Comparison of ENCODE assay signal across 19 cellular contexts in the genomic region with DNA sequence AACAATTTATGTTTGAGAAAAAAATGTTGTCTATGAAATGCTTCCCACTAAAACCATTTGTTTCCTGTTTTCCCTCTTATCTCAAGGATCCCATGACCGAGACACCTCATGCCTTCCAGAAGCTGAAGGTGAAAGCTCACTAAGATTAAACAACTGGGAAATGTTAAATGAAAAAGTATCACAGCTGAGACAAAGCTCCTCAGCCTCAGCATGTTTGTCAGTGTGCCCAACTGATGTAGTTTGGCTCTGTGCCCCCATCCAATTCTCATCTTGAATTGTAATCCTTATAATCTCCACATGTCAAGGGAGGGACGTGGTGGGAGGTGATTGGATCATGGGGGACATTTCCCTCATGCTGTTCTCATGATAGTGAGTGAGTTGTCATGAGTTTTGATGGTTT.
DNase-seq lines count a peak whose midpoint lies in the region; ATAC-seq, FAIRE-seq and TF ChIP-seq lines count a peak whose summit lies in the region.
"Had no signal": no experiment of that assay in that cellular context is flagged by ENCODE, and none has a peak within 500 bp of the region (broad histone marks: within the 10 kb centered on the region; RNA-seq: fewer than 3 reads in every experiment).

No MANE protein-coding gene starts in this region.

- FAIRE-seq in astrocyte (lab: Jason Lieb, UNC): no peak

- H3K79me2 ChIP-seq in astrocyte (ENCODE audit: insufficient read depth, low read length): no peaks in the 10 kb centered on the region

- no peak overlapping the region for H3K4me3 Mint-ChIP-seq in astrocyte (ENCODE audit: unreplicated experiment)
- no peak overlapping the region for H3K4me3 Mint-ChIP-seq in stimulated activated naive B cell treated with anti-CD40 and anti-IgM and Interleukin-4, amounts not matched to agents 10 μg/mL and 1 μg/mL and 100 μg/mL, for 72 hours

- peak overlapping the region; percentile 45 for H2AFZ ChIP-seq in astrocyte (ENCODE audit: low read depth, low read length)
- H2AFZ ChIP-seq: GM23248 had no signal

- H3K9ac ChIP-seq in astrocyte (ENCODE audit: low read length): no peak overlapping the region
- H3K9ac ChIP-seq: GM23248 had no signal

- no peak overlapping the region for H3K4me2 ChIP-seq in astrocyte (ENCODE audit: low read length)

- no peak overlapping the region for H3K27ac ChIP-seq in astrocyte (ENCODE audit: low read depth, low read length)
- H3K27ac ChIP-seq: GM23248 had no signal

- no peak overlapping the region for H3K27ac Mint-ChIP-seq in astrocyte (ENCODE audit: unreplicated experiment)
- no peak overlapping the region for H3K27ac Mint-ChIP-seq in stimulated activated naive B cell treated with anti-CD40 and anti-IgM and Interleukin-4, amounts not matched to agents 10 μg/mL and 1 μg/mL and 100 μg/mL, for 72 hours

- no peaks in the 10 kb centered on the region for H3K36me3 Mint-ChIP-seq in astrocyte (ENCODE audit: low read depth, unreplicated experiment)
- no peaks in the 10 kb centered on the region for H3K36me3 Mint-ChIP-seq in stimulated activated naive B cell treated with anti-CD40 and anti-IgM and Interleukin-4, amounts not matched to agents 10 μg/mL and 1 μg/mL and 100 μg/mL, for 72 hours

- H3K4me3 ChIP-seq in astrocyte (ENCODE audit: insufficient read depth, low read depth, low read length) (no peak overlapping the region), fibroblast of pulmonary artery (replicated peaks; ENCODE audit: low read depth, low read length) (no peak overlapping the region), retinal pigment epithelial cell (ENCODE audit: low read length) (no peak overlapping the region)
- H3K4me3 ChIP-seq: GM23248, HAP-1, MG63 had no signal

- ATAC-seq in HG02610 (IDR thresholded peaks at IDR 0.05; ENCODE audit: unreplicated experiment): no peak
- no peak for ATAC-seq in stimulated activated naive B cell treated with anti-CD40 and anti-IgM and Interleukin-4, amounts not matched to agents 10 μg/mL and 1 μg/mL and 100 μg/mL, for 72 hours (replicated peaks)
- ATAC-seq: Panc1 had no signal

- peaks cover 7% of the 10 kb centered on the region for H3K27me3 Mint-ChIP-seq in astrocyte (ENCODE audit: low read depth, unreplicated experiment)
- H3K27me3 Mint-ChIP-seq in stimulated activated naive B cell treated with anti-CD40 and anti-IgM and Interleukin-4, amounts not matched to agents 10 μg/mL and 1 μg/mL and 100 μg/mL, for 72 hours: peaks cover 26 to 31% of the 10 kb centered on the region in 2 donors

- H3K9me3 Mint-ChIP-seq in astrocyte (ENCODE audit: unreplicated experiment): no peaks in the 10 kb centered on the region
- peaks cover 0 to 2% of the 10 kb centered on the region in 2 donors for H3K9me3 Mint-ChIP-seq in stimulated activated naive B cell treated with anti-CD40 and anti-IgM and Interleukin-4, amounts not matched to agents 10 μg/mL and 1 μg/mL and 100 μg/mL, for 72 hours

- H3K27me3 ChIP-seq in astrocyte (ENCODE audit: insufficient read depth, low read length): no peaks in the 10 kb centered on the region
- H3K27me3 ChIP-seq: MG63 had no signal

- no peaks in the 10 kb centered on the region for H3K4me1 Mint-ChIP-seq in astrocyte (ENCODE audit: low read depth, unreplicated experiment)
- no peaks in the 10 kb centered on the region for H3K4me1 Mint-ChIP-seq in stimulated activated naive B cell treated with anti-CD40 and anti-IgM and Interleukin-4, amounts not matched to agents 10 μg/mL and 1 μg/mL and 100 μg/mL, for 72 hours

- no peak for TF ChIP-seq CTCF in astrocyte (IDR thresholded peaks at IDR 0.05; ENCODE audit: insufficient read depth, low read depth, low read length)
- TF ChIP-seq CTCF in fibroblast of pulmonary artery (IDR thresholded peaks at IDR 0.05; ENCODE audit: low read length, missing control alignments): no peak
- TF ChIP-seq CTCF in retinal pigment epithelial cell (conservative IDR thresholded peaks at IDR 0.05; ENCODE audit: low read depth, low read length): no peak

- no peaks in the 10 kb centered on the region for H4K20me1 ChIP-seq in astrocyte (ENCODE audit: insufficient read depth, low read length)

- peak; percentile 19 for DNase-seq in M059J (ENCODE audit: low read depth)
- DNase-seq in astrocyte (ENCODE audit: low read depth): peak; percentile 62
- peak; percentile 19 for DNase-seq in fibroblast of pulmonary artery (ENCODE audit: low read depth)
- DNase-seq in retinal pigment epithelial cell (ENCODE audit: low read depth): peak; percentile 58
- DNase-seq in NCI-H1417 (lab: John Stamatoyannopoulos, UW): no peak
- no peak for DNase-seq in stimulated activated naive B cell treated with anti-CD40 and anti-IgM and Interleukin-4, amounts not matched to agents 10 μg/mL and 1 μg/mL and 100 μg/mL, for 72 hours
- DNase-seq: ACHN, C1 segment of cervical spinal cord, DMS79, GM23248, IMR-90, MG63, NCI-H1092, NCI-H146, NCI-H2029 treated with DMSO at 0.1 percent for 48 hours, NCI-H2171 had no signal

- no peaks in the 10 kb centered on the region for H3K36me3 ChIP-seq in astrocyte (ENCODE audit: insufficient read depth, low read length)
- H3K36me3 ChIP-seq: HAP-1, MG63 had no signal

- no peaks in the 10 kb centered on the region for H3K4me1 ChIP-seq in astrocyte (ENCODE audit: insufficient read depth, low read length)
- H3K4me1 ChIP-seq: HAP-1 had no signal

- H3K9me3 ChIP-seq in astrocyte (ENCODE audit: insufficient read depth, low read depth, low read length): no peaks in the 10 kb centered on the region
- H3K9me3 ChIP-seq: HAP-1, MG63 had no signal

Comparison
In these comparisons a context has a peak if more than half of its experiments do, and no peak if none do; other contexts are left out.
1. DNase-seq: peak in M059J (single experiment), astrocyte (single experiment), fibroblast of pulmonary artery (single experiment) and retinal pigment epithelial cell (single experiment); none in NCI-H1417 (0 of 3) and stimulated activated naive B cell treated with anti-CD40 and anti-IgM and Interleukin-4, amounts not matched to agents 10 μg/mL and 1 μg/mL and 100 μg/mL, for 72 hours (single experiment).